ENCODE assay signal across 9 cellular contexts in the genomic region with DNA sequence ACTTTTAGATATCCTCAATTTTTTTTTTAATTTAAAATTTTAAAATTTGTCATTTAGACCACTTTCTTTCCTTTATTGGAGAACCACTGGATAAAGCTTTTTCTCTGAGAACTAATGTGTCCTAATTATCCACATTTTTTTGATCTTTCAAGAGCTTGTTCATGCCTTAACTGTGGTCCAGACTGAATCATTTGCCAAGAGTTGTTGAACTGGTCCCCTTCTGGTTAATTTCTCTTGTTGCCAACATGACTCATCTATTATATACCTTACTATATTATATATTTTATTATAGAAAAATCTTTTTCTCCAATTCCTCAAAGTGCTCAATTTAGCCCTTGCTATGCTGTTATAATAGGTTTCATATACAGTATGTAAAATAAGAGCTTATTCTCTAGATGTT. TPM values are rescaled to one million over a fixed set of nuclear protein-coding genes. Genes with fewer than 3 reads are reported as not detected.
DNase-seq lines count a peak whose midpoint lies in the region; ATAC-seq and TF ChIP-seq lines count a peak whose summit lies in the region.
"Had no signal": no experiment of that assay in that cellular context is flagged by ENCODE, and none has a peak within 500 bp of the region (broad histone marks: within the 10 kb centered on the region; RNA-seq: fewer than 3 reads in every experiment).

No MANE protein-coding gene starts in this region.

- peak overlapping the region; percentile 74 for H3K27ac ChIP-seq in neutrophil
- H3K27ac ChIP-seq in right lobe of liver, result no peak overlapping the region

- TF ChIP-seq POLR2A in right lobe of liver (IDR thresholded peaks at IDR 0.05), result no peak

- H3K4me3 ChIP-seq in astrocyte of the spinal cord (ENCODE audit: low read depth, low read length) (no peak overlapping the region), neutrophil (ENCODE audit: low read depth in 1 of 2, low read length in 1 of 2) (no peak overlapping the region), right lobe of liver (no peak overlapping the region)
- H3K4me3 ChIP-seq: HAP-1 had no signal

- DNase-seq in Daoy (ENCODE audit: low read depth) (peak; percentile 30), NCI-H446 treated with DMSO at 0.1 percent for 48 hours (lab: John Stamatoyannopoulos, UW) (peak; percentile 44), astrocyte of the spinal cord (ENCODE audit: low read depth, low spot score) (peak; percentile 27), cardiac septum (ENCODE audit: low spot score) (no peak), right lobe of liver (no peak), RPMI8226 (no peak)
- DNase-seq: NCI-H748 treated with DMSO at 0.1 percent for 48 hours had no signal

- H3K4me1 ChIP-seq in neutrophil (ENCODE audit: control insufficient read depth in 1 of 2, insufficient read depth in 1 of 2, low read depth in 1 of 2, low read length in 1 of 2) (peaks cover 58 to 62% of the 10 kb centered on the region in 2 experiments), right lobe of liver (no peaks in the 10 kb centered on the region)
- H3K4me1 ChIP-seq: HAP-1 had no signal

- TF ChIP-seq CTCF in astrocyte of the spinal cord (IDR thresholded peaks at IDR 0.05; ENCODE audit: low read depth, low read length), result no peak
- no peak for TF ChIP-seq CTCF in neutrophil (IDR thresholded peaks at IDR 0.05)
- TF ChIP-seq CTCF in right lobe of liver (IDR thresholded peaks at IDR 0.05), result no peak

- in situ Hi-C loops in astrocyte of the spinal cord (cut with HindIII; ENCODE audit: low sequenced_read_pairs), result no loop called here

- no peak for ATAC-seq in right lobe of liver

- H3K9me3 ChIP-seq in neutrophil (no peaks in the 10 kb centered on the region), right lobe of liver (no peaks in the 10 kb centered on the region)
- H3K9me3 ChIP-seq: HAP-1 had no signal

- H3K36me3 ChIP-seq in neutrophil, result no peaks in the 10 kb centered on the region
- H3K36me3 ChIP-seq in right lobe of liver, result peaks cover 0 to 47% (median 10%) of the 10 kb centered on the region in 4 donors

- intact Hi-C loops in cardiac septum (cut with DNase I), result no loop called here
- intact Hi-C loops in right lobe of liver (cut with DNase I), result no loop called here

- H3K27me3 ChIP-seq in neutrophil, result no peaks in the 10 kb centered on the region
- H3K27me3 ChIP-seq in right lobe of liver, result no peaks in the 10 kb centered on the region

RNA-seq across cellular contexts. Expression of a gene that starts 53.1 kb away (rescaled TPM):
- 13.7 and 14.1 TPM in 2 replicates for total RNA-seq in Daoy (2014; rRNA removed; shearing (Covaris generic))
- total RNA-seq in cardiac septum (11.0 TPM), right lobe of liver (10 to 100 TPM in 3 of 6 experiments, 1 to 10 TPM in 3; 5.4 to 18.0 (median 8.8) TPM)

Comparison
In these comparisons a context has a peak if more than half of its experiments do, and no peak if none do; other contexts are left out.
1. DNase-seq: peak in Daoy (single experiment), NCI-H446 treated with DMSO at 0.1 percent for 48 hours (single experiment) and astrocyte of the spinal cord (single experiment); none in cardiac septum (single experiment), right lobe of liver (0 of 3) and RPMI8226 (single experiment).